Comparison of ENCODE assay signal across 14 cellular contexts in the genomic region with DNA sequence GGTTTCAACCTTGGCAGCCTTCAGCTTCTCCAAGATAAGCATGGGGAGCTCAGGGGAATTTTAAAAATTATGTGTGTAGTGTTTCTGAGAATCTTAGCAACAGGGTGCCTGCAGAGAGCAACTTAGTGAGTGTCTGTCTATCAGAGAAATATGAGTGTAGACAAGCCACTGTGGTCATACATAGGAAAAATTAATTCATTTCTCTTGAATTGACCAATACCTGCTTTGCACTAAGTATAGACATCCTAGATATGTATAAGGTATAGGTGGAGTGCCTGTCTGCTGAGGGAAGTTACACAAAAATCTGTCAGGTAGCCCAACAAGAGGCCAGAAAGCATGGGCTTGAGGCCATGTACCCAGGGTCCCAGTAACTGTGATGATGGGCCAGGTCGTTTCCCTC. TPM values are rescaled to one million over a fixed set of nuclear protein-coding genes. Genes with fewer than 3 reads are reported as not detected.
DNase-seq lines count a peak whose midpoint lies in the region; ATAC-seq and TF ChIP-seq lines count a peak whose summit lies in the region.
"Had no signal": no experiment of that assay in that cellular context is flagged by ENCODE, and none has a peak within 500 bp of the region (broad histone marks: within the 10 kb centered on the region; RNA-seq: fewer than 3 reads in every experiment).

No MANE protein-coding gene starts in this region.

- intact Hi-C loops in spleen (cut with DNase I; ENCODE audit: low total_unique reads): no loop called here

- no peak for TF ChIP-seq CTCF in spleen (IDR thresholded peaks at IDR 0.05 in 8 of 11, conservative IDR thresholded peaks at IDR 0.05 in 3 of 11)

- H3K27me3 Mint-ChIP-seq in activated T-cell treated with anti-CD3 and anti-CD28 coated beads, Interleukin-2, amount 50 U/mL, for 24 hours: no peaks in the 10 kb centered on the region
- no peaks in the 10 kb centered on the region for H3K27me3 Mint-ChIP-seq in stimulated activated naive CD8-positive, alpha-beta T cell treated with anti-CD3 and anti-CD28 coated beads, Interleukin-15, amount 100 ng/mL, for 72 hours
- H3K27me3 Mint-ChIP-seq in activated T-helper 17 cell treated with anti-CD3 and anti-CD28 coated beads, Interleukin-2, amount 50 U/mL, for 72 hours: no peaks in the 10 kb centered on the region

- no peaks in the 10 kb centered on the region for H3K9me3 ChIP-seq in spleen
- H3K9me3 ChIP-seq: BE2C had no signal

- DNase-seq in activated T-cell treated with anti-CD3 and anti-CD28 coated beads, Interleukin-2, amount 50 U/mL, for 24 hours: no peak
- no peak for DNase-seq in activated T-cell treated with anti-CD3 and anti-CD28 coated beads, Interleukin-2, amount 50 U/mL, for 48 hours
- no peak for DNase-seq in stimulated activated naive CD8-positive, alpha-beta T cell treated with anti-CD3 and anti-CD28 coated beads, Interleukin-15, Interleukin-2, amounts not matched to agents 100 U/mL and 50 U/mL, for 24 hours
- no peak for DNase-seq in stimulated activated naive CD8-positive, alpha-beta T cell treated with anti-CD3 and anti-CD28 coated beads, Interleukin-15, amount 100 ng/mL, for 72 hours
- DNase-seq in activated CD4-positive, CD25-positive, alpha-beta regulatory T cell (lab: John Stamatoyannopoulos, UW): no peak
- no peak for DNase-seq in spleen
- DNase-seq: BE2C, Calu3, DMS 273 treated with DMSO at 0.1 percent for 48 hours, GM23248 had no signal

- peaks cover 60% of the 10 kb centered on the region for H3K4me1 Mint-ChIP-seq in activated T-cell treated with anti-CD3 and anti-CD28 coated beads, Interleukin-2, amount 50 U/mL, for 24 hours (ENCODE audit: low read depth)
- H3K4me1 Mint-ChIP-seq in stimulated activated naive CD8-positive, alpha-beta T cell treated with anti-CD3 and anti-CD28 coated beads, Interleukin-15, amount 100 ng/mL, for 72 hours: peaks cover 19% of the 10 kb centered on the region
- H3K4me1 Mint-ChIP-seq in activated T-helper 17 cell treated with anti-CD3 and anti-CD28 coated beads, Interleukin-2, amount 50 U/mL, for 72 hours: peaks cover 13% of the 10 kb centered on the region

- H3K4me1 ChIP-seq in spleen: peaks cover 0 to 6% (median 0%) of the 10 kb centered on the region in 6 donors
- H3K4me1 ChIP-seq: BE2C had no signal

- H3K27me3 ChIP-seq in spleen (replicated peaks in 1 of 7): no peaks in the 10 kb centered on the region
- H3K27me3 ChIP-seq: BE2C had no signal

- peak; percentile 63 for ATAC-seq in stimulated activated naive CD8-positive, alpha-beta T cell treated with anti-CD3 and anti-CD28 coated beads, Interleukin-15, Interleukin-2, amounts not matched to agents 100 U/mL and 50 U/mL, for 24 hours
- no peak for ATAC-seq in stimulated activated naive CD8-positive, alpha-beta T cell treated with anti-CD3 and anti-CD28 coated beads, Interleukin-15, amount 100 ng/mL, for 72 hours
- ATAC-seq in activated T-helper 17 cell treated with anti-CD3 and anti-CD28 coated beads, Interleukin-2, amount 50 U/mL, for 72 hours (replicated peaks): no peak
- ATAC-seq: HCT116 had no signal

- no peak overlapping the region for H3K27ac ChIP-seq in spleen
- H3K27ac ChIP-seq: C4-2B, GM23248, HL-60 had no signal

- H3K36me3 Mint-ChIP-seq in activated T-cell treated with anti-CD3 and anti-CD28 coated beads, Interleukin-2, amount 50 U/mL, for 24 hours (ENCODE audit: low read depth): peaks cover 88% of the 10 kb centered on the region
- peaks cover 100% of the 10 kb centered on the region for H3K36me3 Mint-ChIP-seq in activated T-helper 17 cell treated with anti-CD3 and anti-CD28 coated beads, Interleukin-2, amount 50 U/mL, for 72 hours (ENCODE audit: low read depth)

- peak overlapping the region; percentile 54 for H3K27ac Mint-ChIP-seq in activated T-cell treated with anti-CD3 and anti-CD28 coated beads, Interleukin-2, amount 50 U/mL, for 24 hours
- H3K27ac Mint-ChIP-seq in stimulated activated naive CD8-positive, alpha-beta T cell treated with anti-CD3 and anti-CD28 coated beads, Interleukin-15, amount 100 ng/mL, for 72 hours: no peak overlapping the region
- peak overlapping the region; percentile 35 for H3K27ac Mint-ChIP-seq in activated T-helper 17 cell treated with anti-CD3 and anti-CD28 coated beads, Interleukin-2, amount 50 U/mL, for 72 hours

- TF ChIP-seq POLR2A in spleen (IDR thresholded peaks at IDR 0.05): no peak

- 88 to 100% (median 95%) methylated on average over 1 of the region's 1 CpG for WGBS in spleen, 5 donors

- no peaks in the 10 kb centered on the region for H3K9me3 Mint-ChIP-seq in activated T-cell treated with anti-CD3 and anti-CD28 coated beads, Interleukin-2, amount 50 U/mL, for 24 hours
- no peaks in the 10 kb centered on the region for H3K9me3 Mint-ChIP-seq in stimulated activated naive CD8-positive, alpha-beta T cell treated with anti-CD3 and anti-CD28 coated beads, Interleukin-15, amount 100 ng/mL, for 72 hours
- H3K9me3 Mint-ChIP-seq in activated T-helper 17 cell treated with anti-CD3 and anti-CD28 coated beads, Interleukin-2, amount 50 U/mL, for 72 hours: no peaks in the 10 kb centered on the region

- H3K4me3 Mint-ChIP-seq in activated T-cell treated with anti-CD3 and anti-CD28 coated beads, Interleukin-2, amount 50 U/mL, for 24 hours: no peak overlapping the region
- H3K4me3 Mint-ChIP-seq in stimulated activated naive CD8-positive, alpha-beta T cell treated with anti-CD3 and anti-CD28 coated beads, Interleukin-15, amount 100 ng/mL, for 72 hours: no peak overlapping the region
- H3K4me3 Mint-ChIP-seq in activated T-helper 17 cell treated with anti-CD3 and anti-CD28 coated beads, Interleukin-2, amount 50 U/mL, for 72 hours: no peak overlapping the region

- H3K4me3 ChIP-seq in spleen: no peak overlapping the region
- H3K4me3 ChIP-seq: GM23248 had no signal

- peaks cover 0 to 98% (median 42%) of the 10 kb centered on the region in 6 donors for H3K36me3 ChIP-seq in spleen
- H3K36me3 ChIP-seq: BE2C had no signal

RNA-seq across cellular contexts. Expression of a gene that starts 20.7 kb away (rescaled TPM):
- 10 to 100 TPM; 21.9 to 40.1 TPM for total RNA-seq in activated T-helper 17 cell treated with anti-CD3 and anti-CD28 coated beads, Interleukin-2, amount 50 U/mL, for 72 hours
- total RNA-seq in spleen: 10 to 100 TPM; 16.8 to 33.7 (median 20.5) TPM
- polyA plus RNA-seq in spleen: 1 to 10 TPM in 2 of 3 donors, under 1 TPM in 1; 0.83 to 2.0 (median 1.3) TPM

Comparison
In these comparisons a context has a peak if more than half of its experiments do, and no peak if none do; other contexts are left out.
1. H3K27ac Mint-ChIP-seq: peak in activated T-cell treated with anti-CD3 and anti-CD28 coated beads, Interleukin-2, amount 50 U/mL, for 24 hours (single experiment) and activated T-helper 17 cell treated with anti-CD3 and anti-CD28 coated beads, Interleukin-2, amount 50 U/mL, for 72 hours (single experiment); none in stimulated activated naive CD8-positive, alpha-beta T cell treated with anti-CD3 and anti-CD28 coated beads, Interleukin-15, amount 100 ng/mL, for 72 hours (0 of 2).